Comparison of ENCODE assay signal across 29 cellular contexts in genomic region chr7:46411236-46411635, GRCh38.
"Had no signal": no experiment of that assay in that cellular context is flagged by ENCODE, and none has a peak within 500 bp of the region (broad histone marks: within the 10 kb centered on the region; RNA-seq: fewer than 3 reads in every experiment).

No MANE protein-coding gene starts in this region.

- H3K9ac ChIP-seq: neural progenitor cell, parathyroid adenoma had no signal

- H3K4me3 Mint-ChIP-seq: naive thymus-derived CD4-positive, alpha-beta T cell; natural killer cell; nephron; neural progenitor cell; stimulated activated effector memory CD8-positive, alpha-beta T cell treated with anti-CD3 and anti-CD28 coated beads, Interleukin-12 subunit alpha, Interleukin-12 subunit beta, amount 100 ng/mL, for 72 hours; stimulated activated naive B cell treated with anti-CD40 and anti-IgM and Interleukin-4, amounts not matched to agents 10 μg/mL and 1 μg/mL and 100 μg/mL, for 72 hours; stimulated activated naive CD8-positive, alpha-beta T cell treated with anti-CD3 and anti-CD28 coated beads, Interleukin-15, Interleukin-2, amounts not matched to agents 100 ng/mL and 50 ng/mL, for 24 hours; type B pancreatic cell had no signal

- H3K4me2 ChIP-seq: neural progenitor cell had no signal

- H3K27ac ChIP-seq: neural progenitor cell, ovary, parathyroid adenoma, psoas muscle, right lobe of liver, stomach, suprapubic skin, testis, tibial artery, transverse colon, upper lobe of right lung, uterus had no signal

- H3K4me1 Mint-ChIP-seq: naive thymus-derived CD4-positive, alpha-beta T cell; natural killer cell; neural progenitor cell; stimulated activated effector memory CD8-positive, alpha-beta T cell treated with anti-CD3 and anti-CD28 coated beads, Interleukin-12 subunit alpha, Interleukin-12 subunit beta, amount 100 ng/mL, for 72 hours; stimulated activated naive B cell treated with anti-CD40 and anti-IgM and Interleukin-4, amounts not matched to agents 10 μg/mL and 1 μg/mL and 100 μg/mL, for 72 hours had no signal

- H2AFZ ChIP-seq: neural progenitor cell, parathyroid adenoma had no signal

- H3K36me3 ChIP-seq: neural progenitor cell, ovary, right lobe of liver, stomach, suprapubic skin, tibial artery, transverse colon, upper lobe of right lung, uterus had no signal

- H3K4me1 ChIP-seq: neural progenitor cell, parathyroid adenoma, psoas muscle, right lobe of liver, stomach, suprapubic skin, testis, tibial artery, transverse colon, upper lobe of right lung, uterus had no signal

- H3K9me3 ChIP-seq: ovary, psoas muscle, right lobe of liver, stomach, suprapubic skin, testis, tibial artery, transverse colon, upper lobe of right lung, uterus had no signal

- H3K27me3 ChIP-seq: neural progenitor cell, ovary, right lobe of liver, stomach, suprapubic skin, testis, tibial artery, transverse colon, upper lobe of right lung, uterus had no signal

- H3K9me3 Mint-ChIP-seq: nephron, neural progenitor cell had no signal

- H3K27ac Mint-ChIP-seq: naive thymus-derived CD4-positive, alpha-beta T cell; natural killer cell; stimulated activated effector memory CD8-positive, alpha-beta T cell treated with anti-CD3 and anti-CD28 coated beads, Interleukin-12 subunit alpha, Interleukin-12 subunit beta, amount 100 ng/mL, for 72 hours; stimulated activated naive B cell treated with anti-CD40 and anti-IgM and Interleukin-4, amounts not matched to agents 10 μg/mL and 1 μg/mL and 100 μg/mL, for 72 hours; stimulated activated naive CD8-positive, alpha-beta T cell treated with anti-CD3 and anti-CD28 coated beads, Interleukin-15, Interleukin-2, amounts not matched to agents 100 ng/mL and 50 ng/mL, for 24 hours; type B pancreatic cell had no signal

- H3K79me2 ChIP-seq: parathyroid adenoma had no signal

- H3K27me3 Mint-ChIP-seq: progenitor cell of endocrine pancreas; stimulated activated naive B cell treated with anti-CD40 and anti-IgM and Interleukin-4, amounts not matched to agents 10 μg/mL and 1 μg/mL and 100 μg/mL, for 72 hours; stimulated activated naive CD8-positive, alpha-beta T cell treated with anti-CD3 and anti-CD28 coated beads, Interleukin-15, Interleukin-2, amounts not matched to agents 100 ng/mL and 50 ng/mL, for 24 hours; type B pancreatic cell had no signal

- H3K4me3 ChIP-seq: neural progenitor cell, ovary, psoas muscle, right lobe of liver, stomach, suprapubic skin, testis, tibial artery, transverse colon, upper lobe of right lung, uterus had no signal

- H3K36me3 Mint-ChIP-seq: neural progenitor cell; stimulated activated effector memory CD8-positive, alpha-beta T cell treated with anti-CD3 and anti-CD28 coated beads, Interleukin-12 subunit alpha, Interleukin-12 subunit beta, amount 100 ng/mL, for 72 hours; stimulated activated naive B cell treated with anti-CD40 and anti-IgM and Interleukin-4, amounts not matched to agents 10 μg/mL and 1 μg/mL and 100 μg/mL, for 72 hours; type B pancreatic cell had no signal

- ATAC-seq: naive thymus-derived CD4-positive, alpha-beta T cell; natural killer cell; psoas muscle; right cardiac atrium; right lobe of liver; stimulated activated effector memory CD8-positive, alpha-beta T cell treated with anti-CD3 and anti-CD28 coated beads, Interleukin-12 subunit alpha, Interleukin-12 subunit beta, amount 100 ng/mL, for 72 hours; stimulated activated naive B cell treated with anti-CD40 and anti-IgM and Interleukin-4, amounts not matched to agents 10 μg/mL and 1 μg/mL and 100 μg/mL, for 72 hours; upper lobe of right lung had no signal

- DNase-seq: naive thymus-derived CD4-positive, alpha-beta T cell; natural killer cell; occipital lobe; ovary; posterior cingulate gyrus; psoas muscle; right cardiac atrium; right lobe of liver; small intestine; stimulated activated CD4-positive, alpha-beta T cell treated with anti-CD3 and anti-CD28 coated beads, Interleukin-15, amount 100 ng/mL, for 24 hours; stimulated activated CD4-positive, alpha-beta T cell treated with anti-CD3 and anti-CD28 coated beads, Interleukin-2, amount 100 ng/mL, for 24 hours; stimulated activated CD4-positive, alpha-beta T cell treated with anti-CD3 and anti-CD28 coated beads, Interleukin-2, amount 100 ng/mL, for 48 hours; stimulated activated CD4-positive, alpha-beta T cell treated with anti-CD3 and anti-CD28 coated beads, Interleukin-4, amount 100 ng/mL, for 24 hours; stimulated activated naive B cell treated with anti-CD40 and anti-IgM and Interleukin-4, amounts not matched to agents 10 μg/mL and 1 μg/mL and 100 μg/mL, for 72 hours; stimulated activated naive CD4-positive, alpha-beta T cell treated with Interleukin-2 at 50 U/mL for 16 hours; stomach; testis; tibial artery; transverse colon; upper lobe of right lung; uterus had no signal
